9 cellular contexts compared by ENCODE assay signal in the genomic region with DNA sequence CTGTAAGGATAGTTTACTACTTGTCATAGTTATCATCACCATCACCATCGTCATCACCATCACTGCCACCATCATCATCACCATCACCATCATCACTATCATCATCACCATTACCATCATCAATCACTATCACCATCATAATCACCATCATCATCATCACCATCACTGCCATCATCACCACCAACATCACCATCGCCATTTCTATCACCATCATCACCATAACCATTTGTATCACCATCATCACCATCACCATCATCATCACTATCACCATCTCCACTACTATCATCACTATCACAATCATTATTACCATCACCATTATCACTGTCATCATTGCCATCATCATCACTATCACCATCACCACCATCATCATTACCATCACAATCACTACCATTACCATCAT.
"Had no signal": no experiment of that assay in that cellular context is flagged by ENCODE, and none has a peak within 500 bp of the region (broad histone marks: within the 10 kb centered on the region; RNA-seq: fewer than 3 reads in every experiment).

No MANE protein-coding gene starts in this region.

- ATAC-seq: GM23338, HCT116 had no signal

- H3K27ac ChIP-seq: HL-60, KMS-11 had no signal

- H3K27ac Mint-ChIP-seq: GM23338 had no signal

- DNase-seq: H7, IMR-90, Karpas-422, KBM-7 had no signal

- H3K36me3 ChIP-seq: HAP-1 had no signal

- H3K4me3 Mint-ChIP-seq: GM23338 had no signal

- H3K4me3 ChIP-seq: GM23338, HAP-1 had no signal

- H2AFZ ChIP-seq: GM23338 had no signal

- H3K4me1 ChIP-seq: HAP-1 had no signal

- H3K9me3 ChIP-seq: HAP-1 had no signal

- H3K4me2 ChIP-seq: GM23338, KMS-11 had no signal

- H3K4me1 Mint-ChIP-seq: GM23338 had no signal

- H3K9ac ChIP-seq: KMS-11 had no signal
